ENCODE assay signal across 18 cellular contexts in genomic region chr21:25564349-25564948, GRCh38. TPM values are rescaled to one million over a fixed set of nuclear protein-coding genes. Genes with fewer than 3 reads are reported as not detected.
DNase-seq lines count a peak whose midpoint lies in the region; ATAC-seq and TF ChIP-seq lines count a peak whose summit lies in the region.
"Had no signal": no experiment of that assay in that cellular context is flagged by ENCODE, and none has a peak within 500 bp of the region (broad histone marks: within the 10 kb centered on the region; RNA-seq: fewer than 3 reads in every experiment).

No MANE protein-coding gene starts in this region.

- H3K27me3 ChIP-seq in IMR-90 (ENCODE audit: control insufficient read depth, insufficient read depth, low read length), result no peaks in the 10 kb centered on the region
- no peaks in the 10 kb centered on the region for H3K27me3 ChIP-seq in spleen (replicated peaks in 1 of 7)
- H3K27me3 ChIP-seq in body of pancreas, result no peaks in the 10 kb centered on the region

- no peak for TF ChIP-seq CTCF in IMR-90 (conservative IDR thresholded peaks at IDR 0.05; ENCODE audit: low read depth, low read length)
- no peak for TF ChIP-seq CTCF in spleen (IDR thresholded peaks at IDR 0.05 in 8 of 11, conservative IDR thresholded peaks at IDR 0.05 in 3 of 11)
- no peak for TF ChIP-seq CTCF in body of pancreas (IDR thresholded peaks at IDR 0.05)
- TF ChIP-seq CTCF in chondrocyte (IDR thresholded peaks at IDR 0.05), result no peak

- H2AFZ ChIP-seq in IMR-90 (replicated peaks; ENCODE audit: low read length, poor library complexity), result no peak overlapping the region

- H3K27ac ChIP-seq in IMR-90 (ENCODE audit: insufficient read depth, low read length) (no peak overlapping the region), spleen (peak overlapping the region in 6 of 8 donors; percentile 20 to 88 (median 83)), body of pancreas (no peak overlapping the region)
- H3K27ac ChIP-seq: left lung had no signal

- H3K4me3 ChIP-seq in IMR-90 (ENCODE audit: insufficient read depth, low read depth, low read length) (no peak overlapping the region), spleen (peak overlapping the region in 2 of 8 donors; percentile 12 to 32), body of pancreas (no peak overlapping the region)

- H3K4me3 Mint-ChIP-seq in chondrocyte (ENCODE audit: unreplicated experiment), result no peak overlapping the region
- H3K4me3 Mint-ChIP-seq: brain, nephron, type B pancreatic cell had no signal

- no peak overlapping the region for H3K14ac ChIP-seq in IMR-90 (replicated peaks; ENCODE audit: low read depth, low read length)

- dilution Hi-C loops in IMR-90 (cut with HindIII; ENCODE audit: low sequenced_read_pairs, unreplicated experiment), result no loop called here

- peaks cover 4% of the 10 kb centered on the region; the same call in 1 of the 2 replicates for H3K36me3 ChIP-seq in IMR-90 (ENCODE audit: control insufficient read depth, insufficient read depth, low read length)
- H3K36me3 ChIP-seq in spleen, result no peaks in the 10 kb centered on the region
- H3K36me3 ChIP-seq in body of pancreas (replicated peaks in 1 of 2; ENCODE audit: insufficient read depth in 1 of 2, low read depth in 2 of 2), result no peaks in the 10 kb centered on the region

- H2BK15ac ChIP-seq in IMR-90 (ENCODE audit: low read depth, low read length), result no peak overlapping the region

- H3K9me3 ChIP-seq in IMR-90 (ENCODE audit: control insufficient read depth, insufficient read depth, low read length) (no peaks in the 10 kb centered on the region), spleen (no peaks in the 10 kb centered on the region), body of pancreas (no peaks in the 10 kb centered on the region)
- H3K9me3 ChIP-seq: left lung had no signal

- no peak for ATAC-seq in IMR-90 (ENCODE audit: low read depth)
- ATAC-seq in activated naive CD4-positive, alpha-beta T cell treated with anti-CD3 and anti-CD28 coated beads, Interleukin-2, amount 50 U/mL, for 72 hours, result no peak
- ATAC-seq in body of pancreas, result no peak
- ATAC-seq in GM21526 (IDR thresholded peaks at IDR 0.05; ENCODE audit: low FRiP score, unreplicated experiment), result no peak
- ATAC-seq: left lung had no signal

- no peak overlapping the region for H3K56ac ChIP-seq in IMR-90 (ENCODE audit: extremely low read depth, insufficient read depth, low read length)

- no CpG with 5 or more reads among the region's 3 CpGs for WGBS in IMR-90 (ENCODE audit: extremely low coverage in 2 of 2, insufficient read length in 1 of 2), 2 experiments
- WGBS in spleen, 5 donors, result 50 to 73% (median 60%) methylated on average over 3 of the region's 3 CpGs
- WGBS in body of pancreas, 2 donors, result 88 to 93% methylated on average over 3 of the region's 3 CpGs

- H3K36me3 Mint-ChIP-seq in activated naive CD4-positive, alpha-beta T cell treated with anti-CD3 and anti-CD28 coated beads, Interleukin-2, amount 50 U/mL, for 72 hours, result peaks cover 69 to 77% of the 10 kb centered on the region in 2 donors
- H3K36me3 Mint-ChIP-seq in chondrocyte (ENCODE audit: low read depth), result peaks cover 5% of the 10 kb centered on the region

- H3K9ac ChIP-seq in IMR-90 (ENCODE audit: low read depth, low read length), result no peak overlapping the region

- peaks cover 11% of the 10 kb centered on the region for H3K4me1 ChIP-seq in IMR-90 (ENCODE audit: control insufficient read depth, insufficient read depth, low read length)
- peaks cover 33 to 98% (median 63%) of the 10 kb centered on the region in 6 donors for H3K4me1 ChIP-seq in spleen
- peaks cover 6% of the 10 kb centered on the region for H3K4me1 ChIP-seq in body of pancreas

- no peak overlapping the region for H2BK5ac ChIP-seq in IMR-90 (ENCODE audit: low read depth, low read length, poor library complexity, severe bottlenecking)

- H3K27ac Mint-ChIP-seq in activated naive CD4-positive, alpha-beta T cell treated with anti-CD3 and anti-CD28 coated beads, Interleukin-2, amount 50 U/mL, for 72 hours, result peak overlapping the region; percentile 98 to 99
- no peak overlapping the region for H3K27ac Mint-ChIP-seq in chondrocyte (ENCODE audit: unreplicated experiment)
- H3K27ac Mint-ChIP-seq: brain, type B pancreatic cell had no signal

- peaks cover 37% of the 10 kb centered on the region for H3K4me1 Mint-ChIP-seq in chondrocyte (ENCODE audit: low read depth)

- peaks cover 20% of the 10 kb centered on the region for H3K9me1 ChIP-seq in IMR-90 (ENCODE audit: insufficient read depth, low read length)

- H2AK9ac ChIP-seq in IMR-90 (replicated peaks; ENCODE audit: low read depth, low read length, poor library complexity), result no peak overlapping the region

- H3K79me1 ChIP-seq in IMR-90 (ENCODE audit: low read depth in 1 of 2, low read length in 2 of 2), result peaks cover 17 to 57% of the 10 kb centered on the region in 2 experiments

- no peak overlapping the region for H3K18ac ChIP-seq in IMR-90 (ENCODE audit: low read depth, low read length)

- no peaks in the 10 kb centered on the region for H3K27me3 Mint-ChIP-seq in chondrocyte (ENCODE audit: low read depth)

- H3K23ac ChIP-seq in IMR-90 (ENCODE audit: low read depth, low read length), result peak overlapping the region; percentile 51; the same call in 1 of the 2 replicates

- H2AK5ac ChIP-seq in IMR-90 (ENCODE audit: low read depth, low read length), result no peak overlapping the region

- no peak overlapping the region for H3K4ac ChIP-seq in IMR-90 (ENCODE audit: low read depth, low read length)

- H2BK20ac ChIP-seq in IMR-90 (ENCODE audit: low read depth, low read length), result no peak overlapping the region

- no peak for TF ChIP-seq POLR2A in IMR-90 (IDR thresholded peaks at IDR 0.05; ENCODE audit: low read depth, low read length)
- no peak for TF ChIP-seq POLR2A in spleen (IDR thresholded peaks at IDR 0.05)
- TF ChIP-seq POLR2A in body of pancreas (IDR thresholded peaks at IDR 0.05), result no peak

- POLR2A ChIA-PET in IMR-90 (lab: Charles Lee; ENCODE audit: unreplicated experiment), result interaction anchor here (0.7 kb wide), 1 partner anchor 20 kb away, joined by 3 read pairs; no protein-coding TSS in a partner anchor

- H4K8ac ChIP-seq in IMR-90 (ENCODE audit: low read depth in 2 of 2, low read length in 2 of 2), result no peak overlapping the region

- H2BK120ac ChIP-seq in IMR-90 (ENCODE audit: low read depth, low read length), result 0 out of 2 replicates have a peak overlapping the region, but pooled peaks have one; percentile 2

- TF ChIP-seq RAD21 in IMR-90 (IDR thresholded peaks at IDR 0.05; ENCODE audit: low read length), result no peak

- CTCF ChIA-PET in IMR-90 (lab: Yijun Ruan, JAX), result no interaction called here

- H4K5ac ChIP-seq in IMR-90 (ENCODE audit: low read depth, low read length), result no peak overlapping the region

- peak; percentile 71 for DNase-seq in activated CD8-positive, alpha-beta memory T cell treated with anti-CD3 and anti-CD28 coated beads for 24 hours
- DNase-seq in activated CD8-positive, alpha-beta memory T cell treated with anti-CD3 and anti-CD28 coated beads, Interleukin-2, amount 50 U/mL, for 48 hours, result no peak
- no peak for DNase-seq in IMR-90
- DNase-seq in activated naive CD4-positive, alpha-beta T cell treated with anti-CD3 and anti-CD28 coated beads, Interleukin-2, amount 50 U/mL, for 72 hours (ENCODE audit: low spot score in 2 of 2), result no peak
- DNase-seq in spleen, result no peak
- no peak for DNase-seq in body of pancreas
- DNase-seq in chondrocyte (ENCODE audit: low spot score), result no peak
- DNase-seq: effector CD4-positive, alpha-beta T cell; foreskin fibroblast; H7; left lung; NCI-H1092 treated with DMSO at 0.1 percent for 48 hours; stimulated activated CD4-positive, alpha-beta T cell treated with anti-CD3 and anti-CD28 coated beads, Interleukin-2, amount 100 ng/mL, for 24 hours; stimulated activated CD8-positive, alpha-beta memory T cell treated with anti-CD3 and anti-CD28 coated beads, Interleukin-4, amount 100 ng/mL, for 48 hours had no signal

- peaks cover 3% of the 10 kb centered on the region; the same call in 1 of the 2 replicates for H4K20me1 ChIP-seq in IMR-90 (ENCODE audit: insufficient read depth, low read length)

- in situ Hi-C loops in IMR-90 (cut with MboI; ENCODE audit: low sequenced_read_pairs), result loop anchor here (10.0 kb wide), 1 partner anchor 140 kb away; no protein-coding TSS in a partner anchor

- peaks cover 0 to 5% of the 10 kb centered on the region in 2 donors for H3K9me3 Mint-ChIP-seq in activated naive CD4-positive, alpha-beta T cell treated with anti-CD3 and anti-CD28 coated beads, Interleukin-2, amount 50 U/mL, for 72 hours
- H3K9me3 Mint-ChIP-seq in chondrocyte (ENCODE audit: low read depth), result no peaks in the 10 kb centered on the region
- H3K9me3 Mint-ChIP-seq: nephron, type B pancreatic cell had no signal

- intact Hi-C loops in IMR-90 (cut with micrococcal nuclease) (no loop called here), spleen (cut with DNase I; ENCODE audit: low total_unique reads) (no loop called here), body of pancreas (cut with DNase I) (no loop called here)

- BruUV-seq in IMR-90 (replicated peaks; lab: Mats Ljungman, UMichigan), result no TSS peak

- no peak overlapping the region for H3K4me2 ChIP-seq in IMR-90 (ENCODE audit: low read depth, low read length)

- no peak overlapping the region for H4K91ac ChIP-seq in IMR-90 (ENCODE audit: insufficient read depth, low read depth, low read length)

TF ChIP-seq in IMR-90, 13 proteins besides CTCF, POLR2A, EP300 and RAD21 (continues in another document):
- TF ChIP-seq, protein P1, sequence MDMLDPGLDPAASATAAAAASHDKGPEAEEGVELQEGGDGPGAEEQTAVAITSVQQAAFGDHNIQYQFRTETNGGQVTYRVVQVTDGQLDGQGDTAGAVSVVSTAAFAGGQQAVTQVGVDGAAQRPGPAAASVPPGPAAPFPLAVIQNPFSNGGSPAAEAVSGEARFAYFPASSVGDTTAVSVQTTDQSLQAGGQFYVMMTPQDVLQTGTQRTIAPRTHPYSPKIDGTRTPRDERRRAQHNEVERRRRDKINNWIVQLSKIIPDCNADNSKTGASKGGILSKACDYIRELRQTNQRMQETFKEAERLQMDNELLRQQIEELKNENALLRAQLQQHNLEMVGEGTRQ (IDR thresholded peaks at IDR 0.05; ENCODE audit: low read depth, low read length), result no peak
- TF ChIP-seq MAZ (IDR thresholded peaks at IDR 0.05; ENCODE audit: borderline replicate concordance, low read depth, low read length) (no peak), NFE2L2 (IDR thresholded peaks at IDR 0.05; ENCODE audit: low read depth, low read length) (no peak), RCOR1 (IDR thresholded peaks at IDR 0.05; ENCODE audit: insufficient replicate concordance, low read length) (no peak), FOS (IDR thresholded peaks at IDR 0.05; ENCODE audit: low read depth, low read length) (no peak), RFX5 (IDR thresholded peaks at IDR 0.05; ENCODE audit: low read depth, low read length) (no peak)

RNA-seq across cellular contexts. Expression of gene MRPL39, which starts 42.8 kb away (rescaled TPM):
- total RNA-seq in IMR-90 (2012; rRNA removed) (20.6 and 40.0 TPM in 2 replicates), spleen (10 to 100 TPM; 14.4 to 24.7 (median 20.0) TPM), body of pancreas (1 to 10 TPM; 4.4 to 6.3 TPM), chondrocyte (21.0 to 22.7 TPM (median 21.5 TPM) in 3 replicates)
- polyA plus RNA-seq in IMR-90 (2012; rRNA removed) (15.2 and 15.4 TPM in 2 replicates), spleen (10 to 100 TPM; 22.2 to 34.3 (median 28.5) TPM)
- 3.0 and 5.4 TPM in 2 replicates for polyA plus RNA-seq in IMR-90 (2012; cell fraction: cytosol; rRNA removed)
- polyA plus RNA-seq in IMR-90 (2012; cell fraction: nucleus; rRNA removed; ENCODE audit: low replicate concordance), result 1.3 and 5.9 TPM in 2 replicates
- total RNA-seq in activated naive CD4-positive, alpha-beta T cell treated with anti-CD3 and anti-CD28 coated beads, Interleukin-2, amount 50 U/mL, for 72 hours, result 10 to 100 TPM; 43.0 to 66.3 TPM

Comparison
In these comparisons a context has a peak if more than half of its experiments do, and no peak if none do; other contexts are left out.
1. H3K27ac ChIP-seq: peak in spleen (6 of 8); none in IMR-90 (single experiment) and body of pancreas (0 of 4).